Comparison of ENCODE assay signal across 1 cellular context in the genomic region with DNA sequence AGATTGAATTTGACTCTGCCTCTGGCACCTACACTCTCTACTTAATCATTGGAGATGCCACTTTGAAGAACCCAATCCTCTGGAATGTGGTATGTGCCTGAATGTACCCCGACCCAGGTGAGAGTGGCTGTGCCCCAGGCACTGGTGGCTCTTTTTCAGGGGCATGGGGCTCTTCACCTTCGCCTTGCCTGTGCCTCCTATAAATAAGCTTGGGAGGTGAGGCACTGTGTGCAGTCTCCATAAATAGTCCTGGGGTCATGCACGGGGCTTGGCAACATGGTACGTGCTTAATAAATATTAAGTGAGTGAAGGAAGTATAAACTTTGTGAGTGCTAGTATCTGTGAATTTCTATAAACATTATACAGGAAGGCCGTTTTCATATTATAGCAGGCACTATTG.
TF ChIP-seq lines count a peak whose summit lies in the region.

No MANE protein-coding gene starts in this region.

TF ChIP-seq in GM23338, 12 proteins besides CTCF, POLR2A, EP300 and RAD21:
- TF ChIP-seq REST (IDR thresholded peaks at IDR 0.05; ENCODE audit: unreplicated experiment) = no peak
- no peak for TF ChIP-seq JUNB (IDR thresholded peaks at IDR 0.05; ENCODE audit: unreplicated experiment)
- no peak for TF ChIP-seq NANOG (IDR thresholded peaks at IDR 0.05; ENCODE audit: borderline replicate concordance)
- no peak for TF ChIP-seq EZH2phosphoT487 (IDR thresholded peaks at IDR 0.05; ENCODE audit: unreplicated experiment)
- TF ChIP-seq EZH2 (IDR thresholded peaks at IDR 0.05; ENCODE audit: low read depth, unreplicated experiment) = no peak
- TF ChIP-seq ZNF331 (CRISPR knock-in tag; IDR thresholded peaks at IDR 0.05; ENCODE audit: low read depth) = no peak
